Comparison of ENCODE assay signal across 19 cellular contexts in the genomic region with DNA sequence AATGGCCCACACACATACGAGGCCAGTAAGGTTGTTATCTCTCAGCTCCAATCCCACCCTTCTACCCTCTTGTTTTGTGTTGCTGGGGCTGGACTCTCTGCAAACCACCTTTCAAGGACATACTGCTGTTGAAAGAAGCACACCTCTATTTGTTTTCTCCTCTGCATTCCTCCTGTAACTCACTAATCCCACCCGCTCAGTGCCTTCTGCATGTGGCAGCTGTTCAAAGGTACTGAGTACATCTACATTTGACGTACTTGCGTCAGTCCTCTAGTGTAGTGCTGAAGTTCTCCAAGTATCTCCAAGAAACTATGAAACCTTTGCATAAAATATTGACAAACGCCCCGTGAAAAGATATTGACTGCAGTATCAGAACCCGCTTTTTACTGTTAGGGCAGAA.
"Had no signal": no experiment of that assay in that cellular context is flagged by ENCODE, and none has a peak within 500 bp of the region (broad histone marks: within the 10 kb centered on the region; RNA-seq: fewer than 3 reads in every experiment).

No MANE protein-coding gene starts in this region.

- DNase-seq: IMR-90, Karpas-422, KG1, MM.1S, NCI-H1092 treated with DMSO at 0.1 percent for 48 hours, NCI-H1436, NCI-H187, NCI-H2029, NCI-H2081 treated with DMSO at 0.1 percent for 48 hours, NCI-H2171 treated with DMSO at 0.1 percent for 48 hours, NCI-H345, NCI-H446 treated with DMSO at 0.1 percent for 48 hours, NCI-H510A treated with DMSO at 0.1 percent for 48 hours, NCI-H526, Right ventricle myocardium superior, RPMI8226, SIG-M5 had no signal

- H3K27ac ChIP-seq: SJSA1, SK-N-MC had no signal

- H3K4me1 ChIP-seq: SJSA1 had no signal

- H3K36me3 ChIP-seq: SJSA1 had no signal

- H3K4me3 ChIP-seq: SJSA1, SK-N-MC had no signal

- H3K27me3 ChIP-seq: SJSA1 had no signal
